ENCODE assay signal across 9 cellular contexts in the genomic region with DNA sequence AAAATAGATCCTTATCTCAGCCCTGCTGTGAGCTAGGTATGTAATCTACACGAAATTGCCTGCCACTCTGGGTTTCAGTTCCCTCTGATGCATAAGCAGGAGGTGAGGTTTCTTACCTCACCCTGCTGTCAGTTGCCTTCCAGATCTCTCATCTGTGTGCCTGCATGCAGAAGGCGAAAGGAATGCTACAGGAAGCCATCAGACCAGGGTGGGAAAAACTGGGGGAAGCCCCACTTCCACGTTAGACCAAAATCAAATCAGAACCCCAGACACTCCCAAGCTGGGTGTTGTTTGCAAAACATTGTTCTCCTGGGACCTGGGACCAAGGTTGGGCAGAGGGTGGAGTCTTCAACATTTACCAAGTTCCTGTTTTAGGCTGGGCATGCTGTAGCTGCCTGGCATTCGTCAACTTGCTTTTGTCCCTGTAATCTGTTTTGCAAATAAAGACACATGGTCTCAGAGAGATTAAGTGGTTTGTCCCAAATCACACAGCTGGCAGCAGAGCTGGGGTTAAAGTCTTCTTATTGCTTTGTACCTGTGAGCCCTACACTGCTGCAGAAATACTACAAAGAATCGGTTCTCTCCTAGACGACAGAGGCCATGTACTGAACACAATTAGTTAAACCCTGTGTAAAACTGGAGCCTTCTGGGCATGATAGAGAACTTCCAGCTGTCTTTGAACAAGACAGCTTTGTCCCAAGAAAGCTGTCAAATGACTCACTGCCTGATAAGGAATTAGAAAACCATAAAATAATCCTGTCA.
DNase-seq lines count a peak whose midpoint lies in the region; ATAC-seq and TF ChIP-seq lines count a peak whose summit lies in the region.
"Had no signal": no experiment of that assay in that cellular context is flagged by ENCODE, and none has a peak within 500 bp of the region (broad histone marks: within the 10 kb centered on the region; RNA-seq: fewer than 3 reads in every experiment).

No MANE protein-coding gene starts in this region.

- no peak for TF ChIP-seq CTCF in progenitor cell of endocrine pancreas (IDR thresholded peaks at IDR 0.05; ENCODE audit: unreplicated experiment)

- peak; percentile 84 for ATAC-seq in GM18505 (IDR thresholded peaks at IDR 0.05; ENCODE audit: unreplicated experiment)
- ATAC-seq in HG02642 (IDR thresholded peaks at IDR 0.05; ENCODE audit: poor library complexity, unreplicated experiment) = peak; percentile 58

- H3K27me3 Mint-ChIP-seq in progenitor cell of endocrine pancreas = peaks cover 11% of the 10 kb centered on the region

- H3K4me1 Mint-ChIP-seq in progenitor cell of endocrine pancreas (ENCODE audit: low read depth) = peaks cover 8% of the 10 kb centered on the region

- no peak overlapping the region for H3K4me3 Mint-ChIP-seq in progenitor cell of endocrine pancreas (ENCODE audit: low read depth)

- H3K36me3 Mint-ChIP-seq in progenitor cell of endocrine pancreas (ENCODE audit: insufficient read depth) = no peaks in the 10 kb centered on the region

- H3K9me3 Mint-ChIP-seq in progenitor cell of endocrine pancreas (ENCODE audit: low read depth) = peaks cover 7% of the 10 kb centered on the region

- no peak for TF ChIP-seq POLR2A in GM18505 (IDR thresholded peaks at IDR 0.05; ENCODE audit: borderline replicate concordance, extremely low read depth, insufficient read depth, insufficient read length)

- no peak overlapping the region for H3K27ac Mint-ChIP-seq in progenitor cell of endocrine pancreas

- DNase-seq in SW480 (ENCODE audit: low spot score) (peak; percentile 13), medulla oblongata (ENCODE audit: extremely low spot score) (peak; percentile 9), pons (ENCODE audit: low spot score) (no peak), 8988T (no peak), progenitor cell of endocrine pancreas (ENCODE audit: low spot score, unreplicated experiment) (no peak)
- DNase-seq: hypothalamus, spleen had no signal

Comparison
In these comparisons a context has a peak if more than half of its experiments do, and no peak if none do; other contexts are left out.
1. DNase-seq: peak in SW480 (single experiment) and medulla oblongata (single experiment); none in pons (single experiment), 8988T (single experiment) and progenitor cell of endocrine pancreas (single experiment).